ENCODE assay signal across 9 cellular contexts in the genomic region with DNA sequence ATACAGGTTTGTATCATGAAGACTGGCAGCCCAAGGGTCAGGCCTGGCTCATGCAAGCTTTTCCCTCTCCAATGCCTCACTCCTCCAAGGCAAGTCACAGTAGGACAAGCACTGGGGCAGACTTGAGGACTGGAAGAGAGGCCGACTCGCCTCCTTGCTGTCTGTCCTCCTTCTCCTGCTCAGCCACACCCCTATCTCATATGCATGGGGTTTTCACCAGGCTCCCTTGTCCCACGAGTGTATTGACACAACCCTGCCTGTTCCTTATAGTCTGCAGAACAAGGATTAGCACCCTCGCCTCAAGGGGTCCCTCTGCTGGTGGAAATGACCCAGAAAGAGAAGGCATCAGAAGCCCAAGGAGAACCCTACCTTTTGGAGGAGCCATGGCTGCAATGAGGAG.
A peak's percentile ranks its signal among the peaks of the same experiment; 100 is the strongest.
DNase-seq lines count a peak whose midpoint lies in the region; ATAC-seq and TF ChIP-seq lines count a peak whose summit lies in the region.
"Had no signal": no experiment of that assay in that cellular context is flagged by ENCODE, and none has a peak within 500 bp of the region (broad histone marks: within the 10 kb centered on the region; RNA-seq: fewer than 3 reads in every experiment).

No MANE protein-coding gene starts in this region.

- H3K4me1 Mint-ChIP-seq in endothelial cell (ENCODE audit: unreplicated experiment): no peaks in the 10 kb centered on the region
- H3K4me1 Mint-ChIP-seq in HFFc6 (ENCODE audit: low read depth): no peaks in the 10 kb centered on the region
- H3K4me1 Mint-ChIP-seq in naive thymus-derived CD8-positive, alpha-beta T cell: no peaks in the 10 kb centered on the region

- no peak for ATAC-seq in naive thymus-derived CD8-positive, alpha-beta T cell

- peak; percentile 1 for DNase-seq in stimulated activated CD4-positive, alpha-beta T cell treated with anti-CD3 and anti-CD28 coated beads, Interleukin-2, amount 100 ng/mL, for 48 hours
- no peak for DNase-seq in stimulated activated CD4-positive, alpha-beta T cell treated with anti-CD3 and anti-CD28 coated beads, Interleukin-4, amount 100 ng/mL, for 4 hours
- peak; percentile 7 for DNase-seq in NCI-H2171 (lab: John Stamatoyannopoulos, UW)
- peak; percentile 67 for DNase-seq in endothelial cell (ENCODE audit: low spot score)
- DNase-seq in activated effector memory CD4-positive, alpha-beta T cell treated with anti-CD3 and anti-CD28 coated beads, Interleukin-2, amount 50 U/mL, for 16 hours: no peak
- no peak for DNase-seq in HFFc6
- DNase-seq in naive thymus-derived CD8-positive, alpha-beta T cell: no peak
- no peak for DNase-seq in SW 1271 (lab: John Stamatoyannopoulos, UW)
- DNase-seq: T-helper 2 cell had no signal

- peak; percentile 18 for TF ChIP-seq CTCF in endothelial cell (IDR thresholded peaks at IDR 0.05; ENCODE audit: unreplicated experiment)
- no peak for TF ChIP-seq CTCF in HFFc6 (IDR thresholded peaks at IDR 0.05)

- H3K9me3 Mint-ChIP-seq in endothelial cell (ENCODE audit: unreplicated experiment) (no peaks in the 10 kb centered on the region), HFFc6 (peaks cover 57% of the 10 kb centered on the region)
- peaks cover 0 to 20% (median 7%) of the 10 kb centered on the region in 9 donors for H3K9me3 Mint-ChIP-seq in naive thymus-derived CD8-positive, alpha-beta T cell

- no peaks in the 10 kb centered on the region for H3K36me3 Mint-ChIP-seq in endothelial cell (ENCODE audit: low read depth, unreplicated experiment)
- 0 out of 2 replicates have a peak, but pooled peaks cover 6% of the 10 kb centered on the region for H3K36me3 Mint-ChIP-seq in HFFc6 (ENCODE audit: low read depth)
- no peaks in the 10 kb centered on the region for H3K36me3 Mint-ChIP-seq in naive thymus-derived CD8-positive, alpha-beta T cell

- H3K4me3 Mint-ChIP-seq in endothelial cell (ENCODE audit: unreplicated experiment) (no peak overlapping the region), HFFc6 (no peak overlapping the region)
- H3K4me3 Mint-ChIP-seq in naive thymus-derived CD8-positive, alpha-beta T cell: no peak overlapping the region

- no peak overlapping the region for H3K27ac Mint-ChIP-seq in endothelial cell (ENCODE audit: unreplicated experiment)
- no peak overlapping the region for H3K27ac Mint-ChIP-seq in HFFc6
- H3K27ac Mint-ChIP-seq in naive thymus-derived CD8-positive, alpha-beta T cell: peak overlapping the region in 1 of 10 donors; percentile 32

- POLR2A ChIA-PET in naive thymus-derived CD8-positive, alpha-beta T cell (lab: Charles Lee): no interaction called here

- H3K27me3 Mint-ChIP-seq in endothelial cell (ENCODE audit: unreplicated experiment) (no peaks in the 10 kb centered on the region), HFFc6 (ENCODE audit: insufficient read depth) (no peaks in the 10 kb centered on the region)
- peaks cover 0 to 14% (median 2%) of the 10 kb centered on the region in 5 donors for H3K27me3 Mint-ChIP-seq in naive thymus-derived CD8-positive, alpha-beta T cell

Comparison
In these comparisons a context has a peak if more than half of its experiments do, and no peak if none do; other contexts are left out.
1. DNase-seq: peak in stimulated activated CD4-positive, alpha-beta T cell treated with anti-CD3 and anti-CD28 coated beads, Interleukin-2, amount 100 ng/mL, for 48 hours (2 of 2), NCI-H2171 (single experiment) and endothelial cell (single experiment); none in stimulated activated CD4-positive, alpha-beta T cell treated with anti-CD3 and anti-CD28 coated beads, Interleukin-4, amount 100 ng/mL, for 4 hours (0 of 2), activated effector memory CD4-positive, alpha-beta T cell treated with anti-CD3 and anti-CD28 coated beads, Interleukin-2, amount 50 U/mL, for 16 hours (single experiment), HFFc6 (single experiment), naive thymus-derived CD8-positive, alpha-beta T cell (0 of 10) and SW 1271 (0 of 2).